In genomic region chr20:46332373-46333135, GRCh38 we compare ENCODE assay signal across 26 cellular contexts. TPM values are rescaled to one million over a fixed set of nuclear protein-coding genes. Genes with fewer than 3 reads are reported as not detected.
A peak's percentile ranks its signal among the peaks of the same experiment; 100 is the strongest.
DNase-seq lines count a peak whose midpoint lies in the region; ATAC-seq and TF ChIP-seq lines count a peak whose summit lies in the region.
"Had no signal": no experiment of that assay in that cellular context is flagged by ENCODE, and none has a peak within 500 bp of the region (broad histone marks: within the 10 kb centered on the region; RNA-seq: fewer than 3 reads in every experiment).

No MANE protein-coding gene starts in this region.

- no peaks in the 10 kb centered on the region for H3K27me3 ChIP-seq in mammary epithelial cell (ENCODE audit: insufficient read depth, low read length)
- H3K27me3 ChIP-seq in breast epithelium = peaks cover 0 to 22% of the 10 kb centered on the region in 2 donors
- H3K27me3 ChIP-seq: pancreas, thyroid gland had no signal

- no peak overlapping the region for H3K4me3 Mint-ChIP-seq in WTC11
- H3K4me3 Mint-ChIP-seq: activated T-cell treated with anti-CD3 and anti-CD28 coated beads, Interleukin-2, amount 50 U/mL, for 24 hours; H9; memory B cell; naive B cell; stimulated activated naive CD8-positive, alpha-beta T cell treated with anti-CD3 and anti-CD28 coated beads, Interleukin-15, Interleukin-2, amounts not matched to agents 100 ng/mL and 50 ng/mL, for 24 hours had no signal

- no TSS peak for BruUV-seq in mammary epithelial cell (replicated peaks; lab: Mats Ljungman, UMichigan)

- TF ChIP-seq CTCF in mammary epithelial cell (conservative IDR thresholded peaks at IDR 0.05 in 1 of 2, IDR thresholded peaks at IDR 0.05 in 1 of 2; ENCODE audit: extremely low read depth in 1 of 2, insufficient read depth in 1 of 2, low read depth in 1 of 2, low read length in 2 of 2) = no peak
- no peak for TF ChIP-seq CTCF in breast epithelium (IDR thresholded peaks at IDR 0.05)
- TF ChIP-seq CTCF in WTC11 (IDR thresholded peaks at IDR 0.05) = no peak

- no peak for DNase-seq in mammary epithelial cell
- no peak for DNase-seq in breast epithelium (ENCODE audit: low spot score in 2 of 2)
- DNase-seq in NCI-H524 (lab: John Stamatoyannopoulos, UW) = peak; percentile 83 to 91
- no peak for DNase-seq in WTC11 (ENCODE audit: low spot score)
- DNase-seq in OCI-M2 (lab: John Stamatoyannopoulos, UW; ENCODE audit: unreplicated experiment) = no peak
- no peak for DNase-seq in midbrain (lab: John Stamatoyannopoulos, UW)
- no peak for DNase-seq in NCI-H2107 (lab: John Stamatoyannopoulos, UW)
- DNase-seq in NOMO-1 treated with dmso at 0.1 percent for 144 hours (lab: John Stamatoyannopoulos, UW; ENCODE audit: unreplicated experiment) = no peak
- DNase-seq: activated CD4-positive, alpha-beta T cell treated with anti-CD3 and anti-CD28 coated beads for 1 hour; activated CD8-positive, alpha-beta memory T cell treated with anti-CD3 and anti-CD28 coated beads for 24 hours; activated naive CD4-positive, alpha-beta T cell; activated T-cell treated with anti-CD3 and anti-CD28 coated beads, Interleukin-2, amount 50 U/mL, for 24 hours; H9; MG63; naive B cell; pancreas; right cardiac atrium had no signal

- WGBS in mammary epithelial cell (ENCODE audit: low coverage, missing lambda C conversion rate) = 18% methylated on average over 7 of the region's 12 CpGs

- dilution Hi-C loops in mammary epithelial cell (cut with HindIII; ENCODE audit: low sequenced_read_pairs) = no loop called here

- peak overlapping the region; percentile 54 for H3K4me2 ChIP-seq in mammary epithelial cell (ENCODE audit: insufficient read depth, low read depth, low read length)

- no peak overlapping the region for H3K9ac ChIP-seq in mammary epithelial cell (ENCODE audit: insufficient read depth, low read length)

- intact Hi-C loops in mammary epithelial cell (cut with micrococcal nuclease) = loop anchor here (10.0 kb wide), 1 partner anchor 308 kb away; the partner anchor contains the start of gene SLC12A5
- intact Hi-C loops in breast epithelium (cut with DNase I; ENCODE audit: low total_unique reads) = loop anchor here (5.0 kb wide), 1 partner anchor 1285 kb away; no protein-coding TSS in a partner anchor

- H3K9me3 ChIP-seq in mammary epithelial cell (replicated peaks; ENCODE audit: insufficient read depth, low read length) (no peaks in the 10 kb centered on the region), breast epithelium (no peaks in the 10 kb centered on the region)
- H3K9me3 ChIP-seq: adrenal gland, MG63, pancreas, thyroid gland had no signal

- ATAC-seq in WTC11 = peak; percentile 17

- in situ Hi-C loops in mammary epithelial cell (cut with MboI; ENCODE audit: low sequenced_read_pairs in 2 of 2) = loop anchor here in 1 of 2 donors (25.0 kb wide), 1 partner anchor 195 kb away; no protein-coding TSS in a partner anchor

- no peaks in the 10 kb centered on the region for H3K9me3 Mint-ChIP-seq in WTC11
- H3K9me3 Mint-ChIP-seq: activated T-cell treated with anti-CD3 and anti-CD28 coated beads, Interleukin-2, amount 50 U/mL, for 24 hours; H9; memory B cell; stimulated activated naive CD8-positive, alpha-beta T cell treated with anti-CD3 and anti-CD28 coated beads, Interleukin-15, Interleukin-2, amounts not matched to agents 100 ng/mL and 50 ng/mL, for 24 hours had no signal

- H3K4me1 Mint-ChIP-seq in WTC11 = peaks cover 36% of the 10 kb centered on the region
- H3K4me1 Mint-ChIP-seq: memory B cell had no signal

- no peaks in the 10 kb centered on the region for H4K20me1 ChIP-seq in mammary epithelial cell (ENCODE audit: insufficient read depth, low read length)

- no peak overlapping the region for H2AFZ ChIP-seq in mammary epithelial cell (ENCODE audit: low read depth, low read length)

- H3K4me3 ChIP-seq in mammary epithelial cell (replicated peaks in 1 of 3; ENCODE audit: insufficient read depth in 1 of 3, low read depth in 2 of 3, low read length in 3 of 3) (no peak overlapping the region), breast epithelium (no peak overlapping the region)
- H3K4me3 ChIP-seq: adrenal gland, coronary artery, MG63, pancreas, thyroid gland had no signal

- H3K27ac ChIP-seq in mammary epithelial cell (ENCODE audit: insufficient read depth, low read depth, low read length) (no peak overlapping the region), breast epithelium (no peak overlapping the region)
- H3K27ac ChIP-seq: coronary artery had no signal

- H3K4me1 ChIP-seq in mammary epithelial cell (ENCODE audit: insufficient read depth, low read length) = peaks cover 18% of the 10 kb centered on the region
- H3K4me1 ChIP-seq in breast epithelium = peaks cover 0 to 5% of the 10 kb centered on the region in 2 donors
- H3K4me1 ChIP-seq: adrenal gland had no signal

- peaks cover 7% of the 10 kb centered on the region for H3K27me3 Mint-ChIP-seq in WTC11 (ENCODE audit: low read depth)

- CTCF ChIA-PET in mammary epithelial cell (lab: Charles Lee; ENCODE audit: low non-redundant PET) = interaction anchor here (0.6 kb wide), 1 partner anchor 202 kb away, joined by 4 read pairs; no protein-coding TSS in a partner anchor
- CTCF ChIA-PET in WTC11 (lab: Charles Lee) = interaction anchor here (0.6 to 6.0 kb wide), 10 partner anchors 13 to 1096 kb away, joined by 3 to 43 read pairs (median 4); partner anchors contain the start of gene CDH22

- H3K36me3 ChIP-seq in mammary epithelial cell (ENCODE audit: insufficient read depth, low read length) = no peaks in the 10 kb centered on the region
- H3K36me3 ChIP-seq in breast epithelium = no peaks in the 10 kb centered on the region
- H3K36me3 ChIP-seq: adrenal gland, MG63, pancreas, thyroid gland had no signal

- no peaks in the 10 kb centered on the region for H3K79me2 ChIP-seq in mammary epithelial cell (ENCODE audit: insufficient read depth, low read length)

- H3K36me3 Mint-ChIP-seq in WTC11 = no peaks in the 10 kb centered on the region
- H3K36me3 Mint-ChIP-seq: memory B cell, naive B cell had no signal

- H3K27ac Mint-ChIP-seq in WTC11 = no peak overlapping the region
- H3K27ac Mint-ChIP-seq: activated T-cell treated with anti-CD3 and anti-CD28 coated beads, Interleukin-2, amount 50 U/mL, for 24 hours; H9; memory B cell; stimulated activated naive CD8-positive, alpha-beta T cell treated with anti-CD3 and anti-CD28 coated beads, Interleukin-15, Interleukin-2, amounts not matched to agents 100 ng/mL and 50 ng/mL, for 24 hours had no signal

- POLR2A ChIA-PET in WTC11 (lab: Charles Lee) = no interaction called here

- no peak for TF ChIP-seq POLR2A in breast epithelium (IDR thresholded peaks at IDR 0.05)

TF ChIP-seq in WTC11, 78 proteins besides CTCF, POLR2A, EP300 and RAD21 (continues in another document):
- no peak for TF ChIP-seq USF2 (CRISPR knock-in tag; IDR thresholded peaks at IDR 0.05)
- TF ChIP-seq ZSCAN18 (CRISPR knock-in tag; IDR thresholded peaks at IDR 0.05) = no peak
- no peak for TF ChIP-seq MLX (CRISPR knock-in tag; IDR thresholded peaks at IDR 0.05)
- no peak for TF ChIP-seq AR (CRISPR knock-in tag; IDR thresholded peaks at IDR 0.05)

RNA-seq across cellular contexts. Expression of gene CDH22, which starts 24.3 kb away (rescaled TPM):
- total RNA-seq in mammary epithelial cell (not detected), breast epithelium (under 1 TPM; 0.15 to 0.66 (median 0.16) TPM), WTC11 (2021) (0.13 to 0.16 TPM (median 0.16 TPM) in 3 replicates)
- not detected for polyA plus RNA-seq in mammary epithelial cell
- not detected for polyA minus RNA-seq in mammary epithelial cell
- total RNA-seq: A172, bronchial epithelial cell, H9, kidney epithelial cell had no signal
- polyA plus RNA-seq: BJ had no signal

Comparison
In these comparisons a context has a peak if more than half of its experiments do, and no peak if none do; other contexts are left out.
1. DNase-seq: peak in NCI-H524 (2 of 2); none in mammary epithelial cell (single experiment), breast epithelium (0 of 2), WTC11 (single experiment), OCI-M2 (single experiment), midbrain (single experiment), NCI-H2107 (single experiment) and NOMO-1 treated with dmso at 0.1 percent for 144 hours (single experiment).